In genomic region chr20:50223321-50223995, GRCh38 we compare ENCODE assay signal across 13 cellular contexts. TPM values are rescaled to one million over a fixed set of nuclear protein-coding genes. Genes with fewer than 3 reads are reported as not detected.
DNase-seq lines count a peak whose midpoint lies in the region; ATAC-seq and TF ChIP-seq lines count a peak whose summit lies in the region.
"Had no signal": no experiment of that assay in that cellular context is flagged by ENCODE, and none has a peak within 500 bp of the region (broad histone marks: within the 10 kb centered on the region; RNA-seq: fewer than 3 reads in every experiment).

No MANE protein-coding gene starts in this region.

- no peak overlapping the region for H2AK9ac ChIP-seq in IMR-90 (replicated peaks; ENCODE audit: low read depth, low read length, poor library complexity)

- POLR2A ChIA-PET in IMR-90 (lab: Charles Lee; ENCODE audit: unreplicated experiment): no interaction called here

- no peaks in the 10 kb centered on the region for H3K27me3 ChIP-seq in IMR-90 (ENCODE audit: control insufficient read depth, insufficient read depth, low read length)
- no peaks in the 10 kb centered on the region for H3K27me3 ChIP-seq in esophagus squamous epithelium
- H3K27me3 ChIP-seq in upper lobe of left lung: no peaks in the 10 kb centered on the region

- TF ChIP-seq POLR2A in IMR-90 (IDR thresholded peaks at IDR 0.05; ENCODE audit: low read depth, low read length) (no peak), esophagus squamous epithelium (IDR thresholded peaks at IDR 0.05) (no peak), upper lobe of left lung (IDR thresholded peaks at IDR 0.05) (no peak), GM18505 (IDR thresholded peaks at IDR 0.05; ENCODE audit: borderline replicate concordance, extremely low read depth, insufficient read depth, insufficient read length) (no peak)

- H3K36me3 ChIP-seq in IMR-90 (ENCODE audit: control insufficient read depth, insufficient read depth, low read length): no peaks in the 10 kb centered on the region
- no peaks in the 10 kb centered on the region for H3K36me3 ChIP-seq in esophagus squamous epithelium
- H3K36me3 ChIP-seq in upper lobe of left lung: no peaks in the 10 kb centered on the region

- no TSS peak for BruUV-seq in IMR-90 (replicated peaks; lab: Mats Ljungman, UMichigan)

- H3K27ac ChIP-seq in IMR-90 (ENCODE audit: insufficient read depth, low read length) (peak overlapping the region; percentile 65; the same call in 1 of the 2 replicates), esophagus squamous epithelium (peak overlapping the region; percentile 23 to 91 (median 80)), upper lobe of left lung (peak overlapping the region; percentile 57 to 86 (median 78)), substantia nigra (ENCODE audit: low read depth, low read length, poor library complexity, severe bottlenecking) (no peak overlapping the region)

- in situ Hi-C loops in IMR-90 (cut with MboI; ENCODE audit: low sequenced_read_pairs): no loop called here

- peak overlapping the region; percentile 87 for H2BK20ac ChIP-seq in IMR-90 (ENCODE audit: low read depth, low read length)

- peaks cover 23% of the 10 kb centered on the region for H3K9me1 ChIP-seq in IMR-90 (ENCODE audit: insufficient read depth, low read length)

- no peak overlapping the region for H3K56ac ChIP-seq in IMR-90 (ENCODE audit: extremely low read depth, insufficient read depth, low read length)

- H2AFZ ChIP-seq in IMR-90 (replicated peaks; ENCODE audit: low read length, poor library complexity): peak overlapping the region; percentile 8

- peak overlapping the region; percentile 10 for H4K5ac ChIP-seq in IMR-90 (ENCODE audit: low read depth, low read length)

- TF ChIP-seq EP300 in upper lobe of left lung (IDR thresholded peaks at IDR 0.05): no peak

- no peak for TF ChIP-seq CTCF in IMR-90 (conservative IDR thresholded peaks at IDR 0.05; ENCODE audit: low read depth, low read length)
- TF ChIP-seq CTCF in esophagus squamous epithelium (IDR thresholded peaks at IDR 0.05): no peak
- no peak for TF ChIP-seq CTCF in upper lobe of left lung (IDR thresholded peaks at IDR 0.05)

- H2AK5ac ChIP-seq in IMR-90 (ENCODE audit: low read depth, low read length): peak overlapping the region; percentile 83

- ATAC-seq in IMR-90 (ENCODE audit: low read depth) (no peak), upper lobe of left lung (ENCODE audit: low FRiP score in 2 of 2) (no peak), GM18505 (IDR thresholded peaks at IDR 0.05; ENCODE audit: unreplicated experiment) (no peak)
- ATAC-seq: WTC11 had no signal

- 100% methylated on average over 6 of the region's 20 CpGs; no CpG with 5 or more reads in 1 of the 2 experiments for WGBS in IMR-90 (ENCODE audit: extremely low coverage in 2 of 2, insufficient read length in 1 of 2), 2 experiments
- 66% methylated on average over 11 to 16 of the region's 20 CpGs for WGBS in esophagus squamous epithelium, 2 donors
- WGBS in upper lobe of left lung, 2 donors: 83 to 91% methylated on average over 20 of the region's 20 CpGs

- H3K4me1 ChIP-seq in IMR-90 (ENCODE audit: control insufficient read depth, insufficient read depth, low read length) (peaks cover 24% of the 10 kb centered on the region), esophagus squamous epithelium (peaks cover 3 to 63% (median 17%) of the 10 kb centered on the region in 3 donors), upper lobe of left lung (peaks cover 5 to 40% (median 27%) of the 10 kb centered on the region in 4 donors)

- CTCF ChIA-PET in IMR-90 (lab: Yijun Ruan, JAX): interaction anchor here (0.6 to 1.7 kb wide), 3 partner anchors 28 to 411 kb away, joined by 3 to 4 read pairs (median 3); no protein-coding TSS in a partner anchor

- peak overlapping the region; percentile 55 for H2BK5ac ChIP-seq in IMR-90 (ENCODE audit: low read depth, low read length, poor library complexity, severe bottlenecking)

- dilution Hi-C loops in IMR-90 (cut with HindIII; ENCODE audit: low sequenced_read_pairs, unreplicated experiment): no loop called here

- peak overlapping the region; percentile 79; the same call in 2 of the 3 replicates for H2BK15ac ChIP-seq in IMR-90 (ENCODE audit: low read depth, low read length)

- no peak overlapping the region for H3K9ac ChIP-seq in IMR-90 (ENCODE audit: low read depth, low read length)

- no peak overlapping the region for H3K4me2 ChIP-seq in IMR-90 (ENCODE audit: low read depth, low read length)

- H4K91ac ChIP-seq in IMR-90 (ENCODE audit: insufficient read depth, low read depth, low read length): peak overlapping the region; percentile 71

- H3K9me3 ChIP-seq in IMR-90 (ENCODE audit: control insufficient read depth, insufficient read depth, low read length) (peaks cover 6% of the 10 kb centered on the region; the same call in 1 of the 2 replicates), esophagus squamous epithelium (no peaks in the 10 kb centered on the region), upper lobe of left lung (no peaks in the 10 kb centered on the region)

- H4K20me1 ChIP-seq in IMR-90 (ENCODE audit: insufficient read depth, low read length): no peaks in the 10 kb centered on the region

- no peak for DNase-seq in IMR-90
- no peak for DNase-seq in esophagus squamous epithelium (lab: John Stamatoyannopoulos, UW)
- DNase-seq in posterior vena cava (ENCODE audit: low spot score): peak; percentile 40
- DNase-seq in upper lobe of left lung: peak in 1 of 2 donors; percentile 81
- DNase-seq in activated effector memory CD4-positive, alpha-beta T cell treated with Interleukin-2 at 50 U/mL for 16 hours: no peak
- DNase-seq in substantia nigra (lab: John Stamatoyannopoulos, UW): no peak
- DNase-seq: AML-193, H9, NCI-H1694 treated with DMSO at 0.1 percent for 48 hours, SHP77 treated with DMSO at 0.1 percent for 48 hours, T-helper 2 cell had no signal

- intact Hi-C loops in IMR-90 (cut with micrococcal nuclease) (no loop called here), esophagus squamous epithelium (cut with DNase I) (no loop called here), posterior vena cava (cut with DNase I) (loop anchor here in 1 of 2 donors (10.0 kb wide), 1 partner anchor 51 kb away; no protein-coding TSS in a partner anchor)

- TF ChIP-seq RAD21 in IMR-90 (IDR thresholded peaks at IDR 0.05; ENCODE audit: low read length): no peak

- peak overlapping the region; percentile 20 for H3K18ac ChIP-seq in IMR-90 (ENCODE audit: low read depth, low read length)

- peak overlapping the region; percentile 76 for H3K14ac ChIP-seq in IMR-90 (replicated peaks; ENCODE audit: low read depth, low read length)

- peaks cover 0 to 6% of the 10 kb centered on the region in 2 experiments; a peak in 2 of 4 replicates for H3K79me1 ChIP-seq in IMR-90 (ENCODE audit: low read depth in 1 of 2, low read length in 2 of 2)

- peak overlapping the region; percentile 90 for H2BK120ac ChIP-seq in IMR-90 (ENCODE audit: low read depth, low read length)

- H4K8ac ChIP-seq in IMR-90 (ENCODE audit: low read depth in 2 of 2, low read length in 2 of 2): peak overlapping the region; percentile 17 to 84; a peak in 2 of 4 replicates

- H3K23ac ChIP-seq in IMR-90 (ENCODE audit: low read depth, low read length): peak overlapping the region; percentile 92

- H3K4me3 ChIP-seq in IMR-90 (ENCODE audit: insufficient read depth, low read depth, low read length): no peak overlapping the region
- no peak overlapping the region for H3K4me3 ChIP-seq in esophagus squamous epithelium
- H3K4me3 ChIP-seq in upper lobe of left lung: no peak overlapping the region

- H3K4ac ChIP-seq in IMR-90 (ENCODE audit: low read depth, low read length): peak overlapping the region; percentile 83

TF ChIP-seq in IMR-90, 13 proteins besides CTCF, POLR2A, EP300 and RAD21:
- TF ChIP-seq SMC3 (IDR thresholded peaks at IDR 0.05; ENCODE audit: low read depth, low read length) (no peak), RCOR1 (IDR thresholded peaks at IDR 0.05; ENCODE audit: insufficient replicate concordance, low read length) (no peak), NFE2L2 (IDR thresholded peaks at IDR 0.05; ENCODE audit: low read depth, low read length) (no peak), BHLHE40 (IDR thresholded peaks at IDR 0.05; ENCODE audit: low read depth, low read length) (no peak), RFX5 (IDR thresholded peaks at IDR 0.05; ENCODE audit: low read depth, low read length) (no peak), USF2 (IDR thresholded peaks at IDR 0.05; ENCODE audit: low read depth, low read length) (no peak), MAFK (IDR thresholded peaks at IDR 0.05; ENCODE audit: low read depth, low read length) (no peak), FOS (IDR thresholded peaks at IDR 0.05; ENCODE audit: low read depth, low read length) (no peak), ELK1 (IDR thresholded peaks at IDR 0.05; ENCODE audit: borderline replicate concordance, low read depth, low read length) (no peak), CHD1 (IDR thresholded peaks at IDR 0.05; ENCODE audit: low read depth, low read length) (no peak), MXI1 (IDR thresholded peaks at IDR 0.05; ENCODE audit: borderline replicate concordance, low read depth, low read length) (no peak), MAZ (IDR thresholded peaks at IDR 0.05; ENCODE audit: borderline replicate concordance, low read depth, low read length) (no peak), CEBPB (IDR thresholded peaks at IDR 0.05; ENCODE audit: low read depth, low read length) (no peak)

RNA-seq across cellular contexts. Expression of gene CEBPB, which starts 32.8 kb away (rescaled TPM):
- 3.4 and 6.9 TPM in 2 replicates for total RNA-seq in IMR-90 (2012; rRNA removed)
- 17.4 and 33.6 TPM in 2 replicates for polyA plus RNA-seq in IMR-90 (2012; rRNA removed)
- polyA plus RNA-seq in IMR-90 (2012; cell fraction: cytosol; rRNA removed): 18.5 and 103 TPM in 2 replicates
- polyA plus RNA-seq in IMR-90 (2012; cell fraction: nucleus; rRNA removed; ENCODE audit: low replicate concordance): 98.3 and 167 TPM in 2 replicates
- total RNA-seq in esophagus squamous epithelium: 10 to 100 TPM; 31.3 to 46.5 (median 38.2) TPM
- total RNA-seq in posterior vena cava: 100 to 1,000 TPM in 1 of 2 donors, 10 to 100 TPM in 1; 95.5 to 170 TPM
- 100 to 1,000 TPM; 161 to 411 (median 292) TPM for total RNA-seq in upper lobe of left lung
